22 cellular contexts compared by ENCODE assay signal in the genomic region with DNA sequence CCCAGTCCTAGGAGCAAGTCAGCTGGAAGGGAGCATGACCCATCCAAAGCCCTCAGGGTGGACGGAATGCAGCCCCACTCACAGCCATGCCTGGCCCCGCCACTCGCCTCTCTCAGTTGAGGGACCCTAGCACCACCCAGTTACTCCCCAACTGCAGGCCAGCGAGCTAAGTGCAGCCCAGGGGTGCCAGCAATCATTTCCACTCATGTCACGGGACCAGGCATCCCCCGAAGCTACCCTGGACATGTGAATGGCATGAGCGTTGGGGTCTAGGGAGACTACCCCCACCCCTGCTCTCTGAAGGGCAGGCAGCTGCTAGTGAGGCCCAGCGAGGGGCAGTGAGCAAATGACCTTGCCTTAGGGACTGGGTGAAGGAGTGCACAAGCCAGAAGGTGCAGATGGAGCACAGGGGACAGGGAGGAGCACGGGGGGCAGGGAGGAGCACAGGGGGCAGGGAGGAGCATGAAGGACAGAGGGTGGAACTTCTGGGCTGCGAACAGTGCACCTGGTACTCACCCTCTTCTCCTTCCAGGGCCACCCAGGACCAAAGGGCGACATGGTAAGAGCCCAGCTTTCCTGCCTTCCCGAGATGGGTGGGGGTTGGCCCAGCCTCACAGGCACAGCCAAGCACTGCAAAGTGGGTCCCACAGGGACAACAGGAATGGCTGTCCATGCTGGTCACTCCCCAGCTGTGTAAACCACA.
DNase-seq lines count a peak whose midpoint lies in the region; ATAC-seq, FAIRE-seq and TF ChIP-seq lines count a peak whose summit lies in the region.
"Had no signal": no experiment of that assay in that cellular context is flagged by ENCODE, and none has a peak within 500 bp of the region (broad histone marks: within the 10 kb centered on the region; RNA-seq: fewer than 3 reads in every experiment).

No MANE protein-coding gene starts in this region.

- H3K4me1 ChIP-seq in HepG2 (ENCODE audit: insufficient read depth, low read length) (no peaks in the 10 kb centered on the region), right lobe of liver (peaks cover 0 to 43% (median 20%) of the 10 kb centered on the region in 4 donors), H1 (replicated peaks in 1 of 4; ENCODE audit: control insufficient read depth in 3 of 4, insufficient read depth in 4 of 4, low read length in 3 of 4) (no peaks in the 10 kb centered on the region), neuronal stem cell (ENCODE audit: control insufficient read depth in 2 of 2, insufficient read depth in 1 of 2, low read depth in 1 of 2, low read length in 2 of 2) (no peaks in the 10 kb centered on the region), spleen (no peaks in the 10 kb centered on the region), pancreas (no peaks in the 10 kb centered on the region)
- H3K4me1 ChIP-seq: A549 had no signal

- H3K4me2 ChIP-seq in HepG2 (ENCODE audit: low read depth, low read length) (no peak overlapping the region), H1 (ENCODE audit: insufficient read depth in 1 of 2, low read depth in 2 of 2, low read length in 2 of 2) (no peak overlapping the region), neuronal stem cell (ENCODE audit: insufficient read depth, low read length, poor library complexity, severe bottlenecking) (no peak overlapping the region)
- H3K4me2 ChIP-seq: A549 had no signal

- H3K79me1 ChIP-seq in H1 (ENCODE audit: low read depth, low read length) (no peaks in the 10 kb centered on the region), neuronal stem cell (ENCODE audit: low read depth, low read length) (no peaks in the 10 kb centered on the region)

- H3K14ac ChIP-seq in H1 (ENCODE audit: insufficient read length) = no peak overlapping the region
- no peak overlapping the region for H3K14ac ChIP-seq in neuronal stem cell (ENCODE audit: low read length)

- no peak overlapping the region for H2BK15ac ChIP-seq in H1 (ENCODE audit: low read length)
- peak overlapping the region; percentile 3 for H2BK15ac ChIP-seq in neuronal stem cell (ENCODE audit: low read length)

- H4K5ac ChIP-seq in H1 (ENCODE audit: insufficient read length, low read depth, low read length) = no peak overlapping the region

- H2BK12ac ChIP-seq in H1 (ENCODE audit: low read depth, low read length) = no peak overlapping the region
- H2BK12ac ChIP-seq in neuronal stem cell (ENCODE audit: low read length) = no peak overlapping the region

- TF ChIP-seq CTCF in HepG2 (CRISPR knock-in tag; IDR thresholded peaks at IDR 0.05) (no peak), right lobe of liver (IDR thresholded peaks at IDR 0.05) (no peak), H1 (IDR thresholded peaks at IDR 0.05; ENCODE audit: control extremely low read depth in 1 of 3, insufficient read depth in 1 of 3, low read depth in 1 of 3, low read length in 3 of 3) (no peak), spleen (IDR thresholded peaks at IDR 0.05 in 8 of 11, conservative IDR thresholded peaks at IDR 0.05 in 3 of 11) (no peak), pancreas (IDR thresholded peaks at IDR 0.05) (no peak)

- H2AFZ ChIP-seq in HepG2 (ENCODE audit: low read length) (no peak overlapping the region), H1 (ENCODE audit: low read length) (no peak overlapping the region), neuronal stem cell (ENCODE audit: low read length) (no peak overlapping the region)
- H2AFZ ChIP-seq: GM23248 had no signal

- H3K27me3 ChIP-seq in HepG2 (ENCODE audit: control insufficient read depth in 1 of 2, insufficient read depth in 2 of 2, low read length in 2 of 2) = peaks cover 1 to 15% of the 10 kb centered on the region in 2 experiments; a peak in 2 of 5 replicates
- H3K27me3 ChIP-seq in right lobe of liver = no peaks in the 10 kb centered on the region
- no peaks in the 10 kb centered on the region; a peak in 1 of 7 replicates for H3K27me3 ChIP-seq in H1 (replicated peaks in 1 of 4; ENCODE audit: control insufficient read depth in 3 of 4, extremely low read depth in 1 of 4, insufficient read depth in 3 of 4, low read length in 3 of 4)
- H3K27me3 ChIP-seq in neuronal stem cell (ENCODE audit: control insufficient read depth in 3 of 3, insufficient read depth in 3 of 3, low read depth in 1 of 3, low read length in 3 of 3) = no peaks in the 10 kb centered on the region
- peaks cover 0 to 4% (median 0%) of the 10 kb centered on the region in 7 donors for H3K27me3 ChIP-seq in spleen (replicated peaks in 1 of 7)
- no peaks in the 10 kb centered on the region for H3K27me3 ChIP-seq in pancreas

- ATAC-seq in HepG2 = no peak
- no peak for ATAC-seq in right lobe of liver
- ATAC-seq in Right ventricle myocardium superior (ENCODE audit: poor library complexity) = no peak
- no peak for ATAC-seq in pancreas
- ATAC-seq: A549, HCT116 had no signal

- H3K18ac ChIP-seq in H1 (ENCODE audit: extremely low read depth, low read length) = peak overlapping the region; percentile 39; the same call in 1 of the 2 replicates
- H3K18ac ChIP-seq in neuronal stem cell (ENCODE audit: low read length) = peak overlapping the region; percentile 40

- no TSS peak for BruUV-seq in HepG2 (replicated peaks; lab: Mats Ljungman, UMichigan)

- H3K27ac ChIP-seq in HepG2 (ENCODE audit: extremely low read length, insufficient read depth, low read length) (no peak overlapping the region), right lobe of liver (no peak overlapping the region), H1 (ENCODE audit: low read depth, low read length) (no peak overlapping the region), neuronal stem cell (replicated peaks; ENCODE audit: low read length) (no peak overlapping the region), spleen (no peak overlapping the region), pancreas (no peak overlapping the region)
- H3K27ac ChIP-seq: 22Rv1, A549, C4-2B, GM23248 had no signal

- H3K79me2 ChIP-seq in HepG2 (ENCODE audit: insufficient read depth, low read length) (no peaks in the 10 kb centered on the region), H1 (ENCODE audit: control insufficient read depth in 1 of 2, insufficient read depth in 2 of 2, low read length in 2 of 2) (no peaks in the 10 kb centered on the region)

- no peaks in the 10 kb centered on the region for H3K23me2 ChIP-seq in H1 (ENCODE audit: low read depth, low read length)

- 0 out of 2 replicates have a peak overlapping the region, but pooled peaks have one; percentile 21 for H2BK5ac ChIP-seq in H1 (ENCODE audit: low read depth, low read length)
- H2BK5ac ChIP-seq in neuronal stem cell (ENCODE audit: low read length) = peak overlapping the region; percentile 8

- H3K23ac ChIP-seq in H1 (ENCODE audit: insufficient read length) = no peak overlapping the region
- no peak overlapping the region for H3K23ac ChIP-seq in neuronal stem cell (ENCODE audit: low read depth, low read length, poor library complexity)

- H4K91ac ChIP-seq in H1 (replicated peaks; ENCODE audit: insufficient read length, low read length) (no peak overlapping the region), neuronal stem cell (ENCODE audit: low read depth, low read length, poor library complexity) (no peak overlapping the region)

- DNase-seq in HepG2 (ENCODE audit: low spot score) = no peak
- DNase-seq in right lobe of liver = no peak
- no peak for DNase-seq in H1 (ENCODE audit: low read depth in 1 of 2, low spot score in 2 of 2)
- DNase-seq in neuronal stem cell (ENCODE audit: low spot score) = no peak
- DNase-seq in spleen = peak; percentile 65
- DNase-seq in Right ventricle myocardium superior = no peak
- DNase-seq in NK-92 treated with Interleukin-12 subunit alpha and Interleukin-12 subunit beta, amount 100 ng/mL, for 24 hours (lab: John Stamatoyannopoulos, UW) = no peak
- DNase-seq in pancreas = no peak
- DNase-seq: AML-193; CD4-positive, alpha-beta memory T cell; DMS153; DMS79; GDM1; GM23248 had no signal

- H3K56ac ChIP-seq in H1 (replicated peaks; ENCODE audit: insufficient read length, low read depth, low read length) = no peak overlapping the region

- H2AK5ac ChIP-seq in H1 (ENCODE audit: low read depth, low read length) (no peak overlapping the region), neuronal stem cell (ENCODE audit: low read depth, low read length) (peak overlapping the region; percentile 6)

- H2BK20ac ChIP-seq in H1 (ENCODE audit: low read length) = no peak overlapping the region

- POLR2A ChIA-PET in HepG2 (lab: Yijun Ruan, JAX) (no interaction called here), H1 (lab: Charles Lee; ENCODE audit: partially characterized antibody) (interaction anchor here (1.4 kb wide), 1 partner anchor 21 kb away, joined by 3 read pairs; no protein-coding TSS in a partner anchor)

- H4K8ac ChIP-seq in H1 (ENCODE audit: extremely low read depth, insufficient read depth, low read length) (no peak overlapping the region), neuronal stem cell (ENCODE audit: low read depth, low read length) (no peak overlapping the region)

- H2BK120ac ChIP-seq in H1 (replicated peaks; ENCODE audit: low read depth, low read length) (no peak overlapping the region), neuronal stem cell (ENCODE audit: low read depth, low read length) (no peak overlapping the region)

- WGBS in HepG2 (ENCODE audit: low lambda C conversion rate) = 10% methylated on average over 8 of the region's 12 CpGs
- 85% methylated on average over 6 of the region's 12 CpGs for WGBS in right lobe of liver (ENCODE audit: insufficient coverage, low coverage, low lambda C conversion rate, missing lambda C conversion rate)
- 89% methylated on average over 10 of the region's 12 CpGs; no CpG with 5 or more reads in 1 of the 2 experiments for WGBS in H1 (ENCODE audit: extremely low coverage in 1 of 2, insufficient coverage in 1 of 2, insufficient read length in 1 of 2, insufficient replicate concordance in 2 of 2, low coverage in 1 of 2, low lambda C conversion rate in 2 of 2, missing lambda C conversion rate in 1 of 2), 2 experiments
- no CpG with 5 or more reads among the region's 12 CpGs for WGBS in neuronal stem cell (ENCODE audit: extremely low coverage in 2 of 2, insufficient read length in 2 of 2, insufficient replicate concordance in 1 of 2), 2 donors
- WGBS in spleen, 5 donors = 82 to 93% (median 84%) methylated on average over 12 of the region's 12 CpGs
- 73 to 80% methylated on average over 12 of the region's 12 CpGs for WGBS in pancreas, 2 donors

- CTCF ChIA-PET in HepG2 (lab: Yijun Ruan, JAX; ENCODE audit: low intra/inter-chr PET ratio, low total read pairs) (no interaction called here), H1 (lab: Charles Lee; ENCODE audit: partially characterized antibody) (interaction anchor here (1.0 to 7.0 kb wide), 13 partner anchors 11 to 154 kb away, joined by 3 to 78 read pairs (median 4); no protein-coding TSS in a partner anchor)

- no peaks in the 10 kb centered on the region for H4K20me1 ChIP-seq in HepG2 (ENCODE audit: insufficient read depth, low read length)
- no peaks in the 10 kb centered on the region for H4K20me1 ChIP-seq in H1 (replicated peaks in 1 of 2; ENCODE audit: control insufficient read depth in 1 of 2, insufficient read depth in 2 of 2, low read length in 2 of 2)

- H3K9ac ChIP-seq in HepG2 (ENCODE audit: insufficient read depth, low read depth, low read length) = no peak overlapping the region
- no peak overlapping the region for H3K9ac ChIP-seq in H1 (replicated peaks in 1 of 4; ENCODE audit: extremely low read depth in 1 of 4, low read depth in 3 of 4, low read length in 3 of 4)
- no peak overlapping the region for H3K9ac ChIP-seq in neuronal stem cell (ENCODE audit: low read depth, low read length, poor library complexity)
- H3K9ac ChIP-seq: GM23248 had no signal

- no peaks in the 10 kb centered on the region for H3K36me3 ChIP-seq in HepG2 (replicated peaks in 1 of 2; ENCODE audit: control insufficient read depth in 1 of 2, insufficient read depth in 2 of 2, low read length in 2 of 2)
- no peaks in the 10 kb centered on the region for H3K36me3 ChIP-seq in right lobe of liver
- H3K36me3 ChIP-seq in H1 (ENCODE audit: control insufficient read depth in 2 of 4, insufficient read depth in 4 of 4, low read length in 3 of 4) = no peaks in the 10 kb centered on the region
- H3K36me3 ChIP-seq in neuronal stem cell (replicated peaks in 1 of 2; ENCODE audit: control insufficient read depth in 2 of 2, insufficient read depth in 2 of 2, low read length in 2 of 2) = no peaks in the 10 kb centered on the region
- H3K36me3 ChIP-seq in spleen = no peaks in the 10 kb centered on the region
- H3K36me3 ChIP-seq in pancreas = no peaks in the 10 kb centered on the region

- in situ Hi-C loops in HepG2 (cut with HindIII; ENCODE audit: extremely low pct_ligation_motif_present, low pct_unique_long_range_greater_than_20kb) = no loop called here

- H3K4me3 ChIP-seq in HepG2 (replicated peaks in 1 of 3; ENCODE audit: insufficient read depth in 1 of 3, low read depth in 2 of 3, low read length in 3 of 3) = no peak overlapping the region
- H3K4me3 ChIP-seq in right lobe of liver = no peak overlapping the region
- no peak overlapping the region for H3K4me3 ChIP-seq in H1 (ENCODE audit: extremely low read depth in 1 of 4, insufficient read depth in 2 of 4, low read depth in 3 of 4, low read length in 4 of 4)
- no peak overlapping the region for H3K4me3 ChIP-seq in neuronal stem cell (ENCODE audit: low read length in 2 of 2)
- H3K4me3 ChIP-seq in spleen = no peak overlapping the region
- no peak overlapping the region for H3K4me3 ChIP-seq in pancreas
- H3K4me3 ChIP-seq: A549, GM23248 had no signal

- intact Hi-C loops in HepG2 (cut with micrococcal nuclease; ENCODE audit: unreplicated experiment) = no loop called here
- intact Hi-C loops in right lobe of liver (cut with DNase I) = no loop called here
- intact Hi-C loops in spleen (cut with DNase I; ENCODE audit: low total_unique reads) = no loop called here
- intact Hi-C loops in Right ventricle myocardium superior (cut with DNase I) = no loop called here
- intact Hi-C loops in pancreas (cut with DNase I) = no loop called here

- H3K4ac ChIP-seq in H1 (replicated peaks; ENCODE audit: insufficient read length, low read depth, low read length) (no peak overlapping the region), neuronal stem cell (ENCODE audit: low read length) (no peak overlapping the region)

- TF ChIP-seq RAD21 in HepG2 (CRISPR knock-in tag; IDR thresholded peaks at IDR 0.05) = no peak
- no peak for TF ChIP-seq RAD21 in H1 (IDR thresholded peaks at IDR 0.05 in 1 of 2, conservative IDR thresholded peaks at IDR 0.05 in 1 of 2; ENCODE audit: low read depth in 2 of 2, low read length in 2 of 2)

- H3K9me3 ChIP-seq in HepG2 (ENCODE audit: low read length) (no peaks in the 10 kb centered on the region), right lobe of liver (no peaks in the 10 kb centered on the region), H1 (ENCODE audit: insufficient read depth in 2 of 2, low read depth in 1 of 2, low read length in 1 of 2) (no peaks in the 10 kb centered on the region), neuronal stem cell (replicated peaks in 1 of 2; ENCODE audit: control insufficient read depth in 2 of 2, insufficient read depth in 1 of 2, low read depth in 1 of 2, low read length in 2 of 2) (no peaks in the 10 kb centered on the region), spleen (no peaks in the 10 kb centered on the region), pancreas (no peaks in the 10 kb centered on the region)
- H3K9me3 ChIP-seq: A549 had no signal

- FAIRE-seq in HepG2 (lab: Jason Lieb, UNC) (no peak), H1 (lab: Jason Lieb, UNC) (no peak), pancreas (lab: Jason Lieb, UNC) (no peak)
- FAIRE-seq: A549, GM12892, GM18507, H54, HTR-8/SVneo had no signal

- TF ChIP-seq EP300 in HepG2 (IDR thresholded peaks at IDR 0.05; ENCODE audit: low read depth in 2 of 2, low read length in 2 of 2) = no peak
- TF ChIP-seq EP300 in HepG2 (CRISPR knock-in tag; IDR thresholded peaks at IDR 0.05; ENCODE audit: borderline replicate concordance) = no peak
- TF ChIP-seq EP300 in H1 (IDR thresholded peaks at IDR 0.05; ENCODE audit: borderline replicate concordance in 1 of 2, low read depth in 2 of 2, low read length in 2 of 2) = no peak

- TF ChIP-seq POLR2A in HepG2 (IDR thresholded peaks at IDR 0.05; ENCODE audit: insufficient read depth in 1 of 2, low read depth in 2 of 2, low read length in 2 of 2) = no peak
- TF ChIP-seq POLR2A in right lobe of liver (IDR thresholded peaks at IDR 0.05) = no peak
- no peak for TF ChIP-seq POLR2A in H1 (IDR thresholded peaks at IDR 0.05; ENCODE audit: control extremely low read depth in 1 of 2, low read depth in 2 of 2, low read length in 2 of 2)
- no peak for TF ChIP-seq POLR2A in spleen (IDR thresholded peaks at IDR 0.05)
